In the genomic region with DNA sequence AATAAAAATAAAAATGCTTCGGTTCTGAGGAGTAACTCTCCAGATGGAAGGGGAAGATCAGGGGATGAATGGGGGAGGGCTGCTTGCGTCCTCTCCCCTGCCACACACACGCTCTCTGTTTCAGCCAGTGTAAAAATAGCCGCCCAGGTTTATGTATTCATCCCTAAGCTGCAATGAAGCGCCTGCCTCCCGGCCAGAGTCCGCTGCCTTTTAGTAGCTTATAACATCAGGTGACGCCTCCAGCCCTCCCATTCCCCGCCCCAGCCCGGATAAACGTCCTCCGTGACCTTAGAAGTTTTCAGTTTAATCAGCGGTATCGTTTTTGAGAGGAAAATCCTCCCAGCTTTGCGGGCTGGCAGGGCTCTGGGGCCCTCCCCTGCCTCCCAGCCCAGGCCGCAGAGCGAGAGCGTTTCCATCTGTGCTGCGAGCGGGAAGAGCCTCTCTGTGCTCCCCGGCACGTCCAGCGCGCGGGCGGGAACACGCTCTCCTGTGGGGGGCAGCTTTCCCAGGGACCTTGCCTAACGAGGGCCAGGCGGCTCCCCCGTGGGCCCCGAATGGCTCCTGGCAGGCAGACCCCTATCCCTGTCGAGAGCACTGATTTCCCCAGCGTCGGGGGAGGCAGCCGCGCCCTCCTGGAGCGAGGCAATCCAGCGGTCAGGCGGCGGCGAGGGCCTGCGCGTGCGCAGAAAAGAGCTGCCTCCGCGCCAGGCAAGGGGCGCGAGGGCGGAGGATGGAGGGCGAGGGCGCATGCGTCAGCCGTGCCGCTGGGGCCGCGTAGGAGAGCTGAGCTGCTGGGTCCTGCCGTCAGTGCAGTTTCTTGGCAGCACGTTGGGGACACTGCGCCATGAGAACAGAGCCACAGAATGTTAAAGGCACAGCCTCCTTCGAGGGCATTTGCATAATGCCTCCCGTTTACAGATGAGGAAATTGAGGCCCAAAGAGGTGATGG, we compare ENCODE assay signal across 8 cellular contexts.
DNase-seq lines count a peak whose midpoint lies in the region; ATAC-seq and TF ChIP-seq lines count a peak whose summit lies in the region.

No MANE protein-coding gene starts in this region.

- peak overlapping the region; percentile 93 to 97 for H3K27ac Mint-ChIP-seq in effector memory CD8-positive, alpha-beta T cell

- H3K9me3 ChIP-seq in mesodermal cell (ENCODE audit: control insufficient read depth, low read length): no peaks in the 10 kb centered on the region

- peaks cover 37% of the 10 kb centered on the region for H3K4me1 ChIP-seq in mesodermal cell (ENCODE audit: control insufficient read depth, insufficient read depth, low read length, poor library complexity, severe bottlenecking)

- peak overlapping the region; percentile 81 to 86 for H3K4me3 Mint-ChIP-seq in effector memory CD8-positive, alpha-beta T cell

- H3K4me1 Mint-ChIP-seq in effector memory CD8-positive, alpha-beta T cell (ENCODE audit: low read depth in 2 of 2): peaks cover 24% of the 10 kb centered on the region in 2 donors

- WGBS in mesodermal cell (ENCODE audit: insufficient coverage in 2 of 2), 2 experiments: 1 to 2% methylated on average over 47 to 59 of the region's 61 CpGs

- ATAC-seq in GM19372 (IDR thresholded peaks at IDR 0.05; ENCODE audit: low read depth, unreplicated experiment): peak; percentile 61
- peak; percentile 51 for ATAC-seq in HG03558 (IDR thresholded peaks at IDR 0.05; ENCODE audit: extremely low read depth, unreplicated experiment)
- ATAC-seq in effector memory CD8-positive, alpha-beta T cell (replicated peaks): peak; percentile 86

- no peaks in the 10 kb centered on the region for H3K27me3 Mint-ChIP-seq in effector memory CD8-positive, alpha-beta T cell

- peak overlapping the region; percentile 95 for H3K27ac ChIP-seq in mesodermal cell (ENCODE audit: low read depth, low read length, severe bottlenecking)

- DNase-seq in AG09319 (ENCODE audit: extremely low read depth, low read depth) (peak; percentile 89), NCI-H1694 (lab: John Stamatoyannopoulos, UW) (no peak)
- DNase-seq in activated CD4-positive, alpha-beta T cell treated with anti-CD3 and anti-CD28 coated beads, Interleukin-2, amount 50 U/mL, for 24 hours (ENCODE audit: low read depth in 1 of 2, low spot score in 1 of 2): peak; percentile 85 to 90
- DNase-seq in effector memory CD8-positive, alpha-beta T cell: peak; percentile 90 to 91 (median 91)
- peak; percentile 80 to 87 for DNase-seq in stimulated activated CD8-positive, alpha-beta memory T cell treated with anti-CD3 and anti-CD28 coated beads, Interleukin-2, amount 100 ng/mL, for 1 hour (ENCODE audit: low read depth in 2 of 2)

- peak overlapping the region; percentile 43 for H3K4me3 ChIP-seq in mesodermal cell (ENCODE audit: extremely low read depth, insufficient read depth, low read length, poor library complexity, severe bottlenecking)

- TF ChIP-seq CTCF in AG09319 (IDR thresholded peaks at IDR 0.05; ENCODE audit: low read depth, low read length): peak; percentile 21

- no peaks in the 10 kb centered on the region for H3K36me3 ChIP-seq in mesodermal cell (ENCODE audit: control insufficient read depth, insufficient read depth, low read length)

- no peaks in the 10 kb centered on the region for H3K9me3 Mint-ChIP-seq in effector memory CD8-positive, alpha-beta T cell

- H3K36me3 Mint-ChIP-seq in effector memory CD8-positive, alpha-beta T cell (ENCODE audit: insufficient read depth): peaks cover 21% of the 10 kb centered on the region
